8 cellular contexts compared by ENCODE assay signal in genomic region chr6:29941916-29942274, GRCh38. TPM values are rescaled to one million over a fixed set of nuclear protein-coding genes. Genes with fewer than 3 reads are reported as not detected.
A peak's percentile ranks its signal among the peaks of the same experiment; 100 is the strongest.
DNase-seq lines count a peak whose midpoint lies in the region; ATAC-seq and TF ChIP-seq lines count a peak whose summit lies in the region.

No MANE protein-coding gene starts in this region.

- H3K27me3 ChIP-seq in mesenchymal stem cell (ENCODE audit: control insufficient read depth in 1 of 2, insufficient read depth in 1 of 2, low read length in 2 of 2) (no peaks in the 10 kb centered on the region), uterus (no peaks in the 10 kb centered on the region)

- H3K18ac ChIP-seq in mesenchymal stem cell (ENCODE audit: low read depth in 1 of 2, low read length in 2 of 2): peak overlapping the region in 1 of 2 experiments; percentile 73

- no peak overlapping the region for H2BK15ac ChIP-seq in mesenchymal stem cell (ENCODE audit: low read depth, poor library complexity, severe bottlenecking)

- no peak overlapping the region for H2AFZ ChIP-seq in mesenchymal stem cell (ENCODE audit: low read depth, low read length)

- no peak overlapping the region for H3K4me2 ChIP-seq in mesenchymal stem cell (ENCODE audit: low read length, poor library complexity, severe bottlenecking)

- peak overlapping the region; percentile 82 for H4K8ac ChIP-seq in mesenchymal stem cell (ENCODE audit: low read length)

- H3K9ac ChIP-seq in mesenchymal stem cell (ENCODE audit: low read length): peak overlapping the region; percentile 97

- TF ChIP-seq CTCF in uterus (IDR thresholded peaks at IDR 0.05): no peak

- peaks cover 37 to 38% of the 10 kb centered on the region in 2 donors for H3K36me3 Mint-ChIP-seq in activated T-cell treated with anti-CD3 and anti-CD28 coated beads, Interleukin-2, amount 50 U/mL, for 72 hours (ENCODE audit: insufficient read depth in 2 of 2)

- DNase-seq in activated T-cell treated with anti-CD3 and anti-CD28 coated beads, Interleukin-2, amount 50 U/mL, for 72 hours: no peak
- DNase-seq in activated T-cell treated with anti-CD3 and anti-CD28 coated beads, Interleukin-2, amount 50 U/mL, for 1 hour: no peak
- DNase-seq in T47D (ENCODE audit: low read depth in 1 of 2, low spot score in 1 of 2): peak; percentile 31 to 50
- no peak for DNase-seq in mesenchymal stem cell
- no peak for DNase-seq in uterus
- no peak for DNase-seq in midbrain (lab: John Stamatoyannopoulos, UW)

- no peak overlapping the region for H3K4ac ChIP-seq in mesenchymal stem cell (ENCODE audit: low read depth in 1 of 2, low read length in 2 of 2)

- peaks cover 49% of the 10 kb centered on the region for H3K4me1 Mint-ChIP-seq in activated T-cell treated with anti-CD3 and anti-CD28 coated beads, Interleukin-2, amount 50 U/mL, for 72 hours (ENCODE audit: low read depth)

- no peak overlapping the region for H4K91ac ChIP-seq in mesenchymal stem cell (ENCODE audit: low read length)

- H3K9me3 ChIP-seq in mesenchymal stem cell (ENCODE audit: control insufficient read depth, low read length) (no peaks in the 10 kb centered on the region), uterus (no peaks in the 10 kb centered on the region)

- 34% methylated on average over 2 of the region's 5 CpGs for WGBS in mesenchymal stem cell

- no peak overlapping the region for H3K23ac ChIP-seq in mesenchymal stem cell (ENCODE audit: low read length in 2 of 2)

- no peak overlapping the region for H2BK120ac ChIP-seq in mesenchymal stem cell (ENCODE audit: low read depth, low read length)

- TF ChIP-seq POLR2A in uterus (IDR thresholded peaks at IDR 0.05): no peak

- ATAC-seq in activated T-cell treated with anti-CD3 and anti-CD28 coated beads, Interleukin-2, amount 50 U/mL, for 72 hours (replicated peaks in 1 of 2): no peak
- ATAC-seq in HG02678 (IDR thresholded peaks at IDR 0.05; ENCODE audit: unreplicated experiment): no peak
- no peak for ATAC-seq in HG02571 (IDR thresholded peaks at IDR 0.05; ENCODE audit: unreplicated experiment)

- H3K4me3 Mint-ChIP-seq in activated T-cell treated with anti-CD3 and anti-CD28 coated beads, Interleukin-2, amount 50 U/mL, for 72 hours: peak overlapping the region; percentile 96 to 98

- H3K27me3 Mint-ChIP-seq in activated T-cell treated with anti-CD3 and anti-CD28 coated beads, Interleukin-2, amount 50 U/mL, for 72 hours (ENCODE audit: low read depth): no peaks in the 10 kb centered on the region

- no peak overlapping the region for H2AK5ac ChIP-seq in mesenchymal stem cell (ENCODE audit: low read length, severe bottlenecking)

- peaks cover 7 to 24% of the 10 kb centered on the region in 2 experiments for H3K36me3 ChIP-seq in mesenchymal stem cell (ENCODE audit: control insufficient read depth in 1 of 2, insufficient read depth in 2 of 2, low read depth in 1 of 2, low read length in 2 of 2)
- no peaks in the 10 kb centered on the region for H3K36me3 ChIP-seq in uterus

- in situ Hi-C loops in T47D (cut with HindIII; ENCODE audit: low pct_unique_long_range_greater_than_20kb, low sequenced_read_pairs): no loop called here

- H2BK12ac ChIP-seq in mesenchymal stem cell (ENCODE audit: low read length in 2 of 2): no peak overlapping the region

- H3K14ac ChIP-seq in mesenchymal stem cell (ENCODE audit: low read length in 2 of 2): peak overlapping the region in 1 of 2 experiments; percentile 65

- H3K4me3 ChIP-seq in mesenchymal stem cell (ENCODE audit: insufficient read depth in 1 of 2, low read depth in 1 of 2, low read length in 2 of 2) (peak overlapping the region in 1 of 2 experiments; percentile 78), uterus (peak overlapping the region; percentile 43 to 84)

- H2BK5ac ChIP-seq in mesenchymal stem cell (ENCODE audit: low read depth, low read length, poor library complexity, severe bottlenecking): no peak overlapping the region

- H3K27ac ChIP-seq in mesenchymal stem cell (ENCODE audit: low read length, poor library complexity, severe bottlenecking): no peak overlapping the region
- peak overlapping the region; percentile 91 to 97 for H3K27ac ChIP-seq in uterus

- no peaks in the 10 kb centered on the region for H3K79me1 ChIP-seq in mesenchymal stem cell (replicated peaks; ENCODE audit: low read length, poor library complexity, severe bottlenecking)

- H3K27ac Mint-ChIP-seq in activated T-cell treated with anti-CD3 and anti-CD28 coated beads, Interleukin-2, amount 50 U/mL, for 72 hours: peak overlapping the region; percentile 99

- H3K4me1 ChIP-seq in mesenchymal stem cell (ENCODE audit: control insufficient read depth, insufficient read depth, low read depth, low read length) (peaks cover 3% of the 10 kb centered on the region), uterus (no peaks in the 10 kb centered on the region)

- intact Hi-C loops in uterus (cut with DNase I; ENCODE audit: low total_unique reads): no loop called here

- peaks cover 0 to 2% of the 10 kb centered on the region in 2 donors for H3K9me3 Mint-ChIP-seq in activated T-cell treated with anti-CD3 and anti-CD28 coated beads, Interleukin-2, amount 50 U/mL, for 72 hours

RNA-seq across cellular contexts. Expression of gene HLA-A, which starts 0.4 kb away (rescaled TPM):
- total RNA-seq in activated T-cell treated with anti-CD3 and anti-CD28 coated beads, Interleukin-2, amount 50 U/mL, for 72 hours: 1,000 to 10,000 TPM; 1,261 to 1,795 TPM
- 501 TPM for polyA plus RNA-seq in mesenchymal stem cell (2013, experiment 1 of 2)
- 521 TPM for polyA plus RNA-seq in mesenchymal stem cell (2013, experiment 2 of 2)
- 100 to 1,000 TPM; 160 to 722 (median 625) TPM for total RNA-seq in uterus

Comparison
In these comparisons a context has a peak if more than half of its experiments do, and no peak if none do; other contexts are left out.
1. DNase-seq: peak in T47D (2 of 2); none in activated T-cell treated with anti-CD3 and anti-CD28 coated beads, Interleukin-2, amount 50 U/mL, for 72 hours (0 of 2), activated T-cell treated with anti-CD3 and anti-CD28 coated beads, Interleukin-2, amount 50 U/mL, for 1 hour (single experiment), mesenchymal stem cell (single experiment), uterus (0 of 2) and midbrain (single experiment).